In genomic region chr13:30125422-30126073, GRCh38 we compare ENCODE assay signal across 9 cellular contexts.
A peak's percentile ranks its signal among the peaks of the same experiment; 100 is the strongest.
DNase-seq lines count a peak whose midpoint lies in the region; ATAC-seq and TF ChIP-seq lines count a peak whose summit lies in the region.
"Had no signal": no experiment of that assay in that cellular context is flagged by ENCODE, and none has a peak within 500 bp of the region (broad histone marks: within the 10 kb centered on the region; RNA-seq: fewer than 3 reads in every experiment).

No MANE protein-coding gene starts in this region.

- H3K27me3 Mint-ChIP-seq in activated naive CD8-positive, alpha-beta T cell treated with anti-CD3 and anti-CD28 coated beads, Interleukin-2, amount 50 U/mL, for 24 hours = no peaks in the 10 kb centered on the region
- H3K27me3 Mint-ChIP-seq: activated naive CD4-positive, alpha-beta T cell treated with anti-CD3 and anti-CD28 coated beads, Interleukin-2, amount 50 U/mL, for 24 hours had no signal

- no peak for ATAC-seq in activated naive CD8-positive, alpha-beta T cell treated with anti-CD3 and anti-CD28 coated beads, Interleukin-2, amount 50 U/mL, for 24 hours
- no peak for ATAC-seq in HG03097 (IDR thresholded peaks at IDR 0.05; ENCODE audit: low FRiP score, unreplicated experiment)

- peaks cover 17% of the 10 kb centered on the region for H3K4me1 Mint-ChIP-seq in activated naive CD8-positive, alpha-beta T cell treated with anti-CD3 and anti-CD28 coated beads, Interleukin-2, amount 50 U/mL, for 24 hours

- no peak overlapping the region for H3K4me3 ChIP-seq in HFF-Myc (replicated peaks; ENCODE audit: low read depth, low read length)

- H3K4me3 Mint-ChIP-seq in activated naive CD8-positive, alpha-beta T cell treated with anti-CD3 and anti-CD28 coated beads, Interleukin-2, amount 50 U/mL, for 24 hours = no peak overlapping the region
- H3K4me3 Mint-ChIP-seq: activated naive CD4-positive, alpha-beta T cell treated with anti-CD3 and anti-CD28 coated beads, Interleukin-2, amount 50 U/mL, for 24 hours had no signal

- H3K27ac Mint-ChIP-seq in activated naive CD8-positive, alpha-beta T cell treated with anti-CD3 and anti-CD28 coated beads, Interleukin-2, amount 50 U/mL, for 24 hours = no peak overlapping the region
- H3K27ac Mint-ChIP-seq: activated naive CD4-positive, alpha-beta T cell treated with anti-CD3 and anti-CD28 coated beads, Interleukin-2, amount 50 U/mL, for 24 hours had no signal

- TF ChIP-seq CTCF in HFF-Myc (IDR thresholded peaks at IDR 0.05; ENCODE audit: low read depth, low read length, missing control alignments) = no peak

- DNase-seq in HFF-Myc (ENCODE audit: extremely low read depth, low read depth) (peak; percentile 77), SW480 (ENCODE audit: low spot score) (peak; percentile 55), hepatic stellate cell (ENCODE audit: low spot score) (peak; percentile 42), superior temporal gyrus (ENCODE audit: extremely low spot score) (peak; percentile 25), NCI-H146 (lab: John Stamatoyannopoulos, UW) (no peak), midbrain (lab: John Stamatoyannopoulos, UW) (no peak)
- DNase-seq in activated naive CD8-positive, alpha-beta T cell treated with anti-CD3 and anti-CD28 coated beads, Interleukin-2, amount 50 U/mL, for 24 hours = no peak

- H3K9me3 Mint-ChIP-seq in activated naive CD8-positive, alpha-beta T cell treated with anti-CD3 and anti-CD28 coated beads, Interleukin-2, amount 50 U/mL, for 24 hours = no peaks in the 10 kb centered on the region
- H3K9me3 Mint-ChIP-seq: activated naive CD4-positive, alpha-beta T cell treated with anti-CD3 and anti-CD28 coated beads, Interleukin-2, amount 50 U/mL, for 24 hours had no signal

- H3K36me3 Mint-ChIP-seq in activated naive CD8-positive, alpha-beta T cell treated with anti-CD3 and anti-CD28 coated beads, Interleukin-2, amount 50 U/mL, for 24 hours (ENCODE audit: low read depth) = no peaks in the 10 kb centered on the region
- H3K36me3 Mint-ChIP-seq: activated naive CD4-positive, alpha-beta T cell treated with anti-CD3 and anti-CD28 coated beads, Interleukin-2, amount 50 U/mL, for 24 hours had no signal

Comparison
In these comparisons a context has a peak if more than half of its experiments do, and no peak if none do; other contexts are left out.
1. DNase-seq: peak in HFF-Myc (single experiment), SW480 (single experiment), hepatic stellate cell (single experiment) and superior temporal gyrus (single experiment); none in activated naive CD8-positive, alpha-beta T cell treated with anti-CD3 and anti-CD28 coated beads, Interleukin-2, amount 50 U/mL, for 24 hours (single experiment), NCI-H146 (single experiment) and midbrain (single experiment).